In genomic region chr17:75707096-75707720, GRCh38 we compare ENCODE assay signal across 11 cellular contexts. TPM values are rescaled to one million over a fixed set of nuclear protein-coding genes. Genes with fewer than 3 reads are reported as not detected.
A peak's percentile ranks its signal among the peaks of the same experiment; 100 is the strongest.
DNase-seq lines count a peak whose midpoint lies in the region; ATAC-seq and TF ChIP-seq lines count a peak whose summit lies in the region.
"Had no signal": no experiment of that assay in that cellular context is flagged by ENCODE, and none has a peak within 500 bp of the region (broad histone marks: within the 10 kb centered on the region; RNA-seq: fewer than 3 reads in every experiment).

No MANE protein-coding gene starts in this region.

- WGBS in SK-N-SH (ENCODE audit: low lambda C conversion rate) = 58% methylated on average over 14 of the region's 14 CpGs

- H2AFZ ChIP-seq in SK-N-SH (ENCODE audit: low read depth) = no peak overlapping the region

- no peaks in the 10 kb centered on the region for H3K9me2 ChIP-seq in SK-N-SH

- no peaks in the 10 kb centered on the region for H3K79me2 ChIP-seq in SK-N-SH (ENCODE audit: insufficient read depth)

- peaks cover 0 to 17% of the 10 kb centered on the region in 2 experiments; a peak in 2 of 4 replicates for H3K4me1 ChIP-seq in SK-N-SH (ENCODE audit: control insufficient read depth in 1 of 2, insufficient read depth in 2 of 2, low read depth in 1 of 2, low read length in 1 of 2)
- H3K4me1 ChIP-seq in muscle layer of colon (ENCODE audit: insufficient read depth, low read length) = no peaks in the 10 kb centered on the region

- H3K4me3 ChIP-seq in SK-N-SH (ENCODE audit: low read depth in 2 of 2, low read length in 1 of 2) (no peak overlapping the region), muscle layer of colon (ENCODE audit: low read depth in 1 of 2, low read length in 2 of 2) (no peak overlapping the region)

- H4K20me1 ChIP-seq in SK-N-SH (ENCODE audit: insufficient read depth) = peaks cover 3% of the 10 kb centered on the region; the same call in 1 of the 2 replicates

- H3K27ac ChIP-seq in SK-N-SH (ENCODE audit: low read depth in 2 of 2, low read length in 1 of 2) (peak overlapping the region in 1 of 2 experiments; percentile 7; a peak in 2 of 4 replicates), muscle layer of colon (ENCODE audit: low read depth, low read length) (peak overlapping the region; percentile 34)

- H3K36me3 ChIP-seq in SK-N-SH (replicated peaks in 1 of 2; ENCODE audit: control insufficient read depth in 1 of 2, insufficient read depth in 2 of 2, low read length in 1 of 2) (peaks cover 31 to 64% of the 10 kb centered on the region in 2 experiments), muscle layer of colon (ENCODE audit: insufficient read depth, low read length) (peaks cover 64% of the 10 kb centered on the region)

- no peaks in the 10 kb centered on the region for H3K27me3 ChIP-seq in SK-N-SH (ENCODE audit: insufficient read depth)
- no peaks in the 10 kb centered on the region for H3K27me3 ChIP-seq in muscle layer of colon (ENCODE audit: control insufficient read depth in 1 of 2, insufficient read depth in 2 of 2, low read length in 2 of 2)

- TF ChIP-seq RAD21 in SK-N-SH (IDR thresholded peaks at IDR 0.05; ENCODE audit: low read length) = no peak

- TF ChIP-seq EP300 in SK-N-SH (IDR thresholded peaks at IDR 0.05; ENCODE audit: borderline replicate concordance in 1 of 2, low read depth in 1 of 2, low read length in 1 of 2) = peak in 1 of 2 experiments; percentile 54; a peak in 1 of 4 replicates

- no peaks in the 10 kb centered on the region for H3K9me3 ChIP-seq in SK-N-SH
- no peaks in the 10 kb centered on the region for H3K9me3 ChIP-seq in muscle layer of colon (ENCODE audit: low read length)

- TF ChIP-seq CTCF in SK-N-SH (IDR thresholded peaks at IDR 0.05) = no peak

- TF ChIP-seq POLR2A in erythroblast (IDR thresholded peaks at IDR 0.05; ENCODE audit: low read length) = peak; percentile 50

- H3K4me2 ChIP-seq in SK-N-SH = peak overlapping the region; percentile 29; the same call in 1 of the 2 replicates

- POLR2A ChIA-PET in SK-N-SH (lab: Yijun Ruan, JAX) = no interaction called here

- peak; percentile 81 for DNase-seq in ACHN
- no peak for DNase-seq in SK-N-SH
- peak; percentile 84 to 90 for DNase-seq in erythroblast (lab: John Stamatoyannopoulos, UW)
- DNase-seq in SIG-M5 treated with dmso at 0.1 percent for 504 hours (lab: John Stamatoyannopoulos, UW; ENCODE audit: unreplicated experiment) = no peak
- DNase-seq in NCI-H1105 (lab: John Stamatoyannopoulos, UW) = no peak
- no peak for DNase-seq in SHP77 (lab: John Stamatoyannopoulos, UW)
- DNase-seq: AML-193; MM.1S; stimulated activated naive CD8-positive, alpha-beta T cell treated with anti-CD3 and anti-CD28 coated beads, Interleukin-15, amount 100 ng/mL, for 72 hours had no signal

- ATAC-seq in HG03520 (IDR thresholded peaks at IDR 0.05; ENCODE audit: unreplicated experiment) = no peak
- ATAC-seq: stimulated activated naive CD8-positive, alpha-beta T cell treated with anti-CD3 and anti-CD28 coated beads, Interleukin-15, amount 100 ng/mL, for 72 hours had no signal

- H3F3A ChIP-seq in SK-N-SH (replicated peaks; ENCODE audit: insufficient read depth) = peaks cover 29% of the 10 kb centered on the region

- in situ Hi-C loops in ACHN (cut with HindIII; ENCODE audit: low pct_ligation_motif_present, low pct_unique_long_range_greater_than_20kb, low sequenced_read_pairs) = no loop called here

- CTCF ChIA-PET in SK-N-SH (lab: Yijun Ruan, JAX) = interaction anchor here (0.6 to 5.2 kb wide), 8 partner anchors 12 to 74 kb away, joined by 3 to 25 read pairs (median 9); partner anchors contain the start of gene SMIM5

- no peak overlapping the region for H3K9ac ChIP-seq in SK-N-SH
- H3K9ac ChIP-seq in muscle layer of colon (ENCODE audit: low read length) = no peak overlapping the region

TF ChIP-seq in SK-N-SH, 30 proteins besides CTCF, POLR2A, EP300 and RAD21 (continues in another document):
- no peak for TF ChIP-seq YY1 (IDR thresholded peaks at IDR 0.05; ENCODE audit: low read depth)
- TF ChIP-seq ZBTB33 (IDR thresholded peaks at IDR 0.05; ENCODE audit: borderline replicate concordance, low read depth) = no peak
- TF ChIP-seq TAF1 (IDR thresholded peaks at IDR 0.05; ENCODE audit: borderline replicate concordance, low read depth, low read length) = no peak
- TF ChIP-seq RCOR1 (IDR thresholded peaks at IDR 0.05; ENCODE audit: low read length) = no peak
- TF ChIP-seq, protein P1, sequence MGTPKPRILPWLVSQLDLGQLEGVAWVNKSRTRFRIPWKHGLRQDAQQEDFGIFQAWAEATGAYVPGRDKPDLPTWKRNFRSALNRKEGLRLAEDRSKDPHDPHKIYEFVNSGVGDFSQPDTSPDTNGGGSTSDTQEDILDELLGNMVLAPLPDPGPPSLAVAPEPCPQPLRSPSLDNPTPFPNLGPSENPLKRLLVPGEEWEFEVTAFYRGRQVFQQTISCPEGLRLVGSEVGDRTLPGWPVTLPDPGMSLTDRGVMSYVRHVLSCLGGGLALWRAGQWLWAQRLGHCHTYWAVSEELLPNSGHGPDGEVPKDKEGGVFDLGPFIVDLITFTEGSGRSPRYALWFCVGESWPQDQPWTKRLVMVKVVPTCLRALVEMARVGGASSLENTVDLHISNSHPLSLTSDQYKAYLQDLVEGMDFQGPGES (IDR thresholded peaks at IDR 0.05; ENCODE audit: low read depth, low read length) = no peak
- TF ChIP-seq EZH2phosphoT487 (IDR thresholded peaks at IDR 0.05; ENCODE audit: borderline replicate concordance, low read depth) = no peak
- peak; percentile 56 for TF ChIP-seq TCF12 (IDR thresholded peaks at IDR 0.05)
- TF ChIP-seq RXRA (IDR thresholded peaks at IDR 0.05; ENCODE audit: borderline replicate concordance, low read depth) = peak; percentile 53; the same call in 1 of the 2 replicates
- no peak for TF ChIP-seq CHD2 (IDR thresholded peaks at IDR 0.05; ENCODE audit: low read length, partially characterized antibody)
- TF ChIP-seq, protein P2, sequence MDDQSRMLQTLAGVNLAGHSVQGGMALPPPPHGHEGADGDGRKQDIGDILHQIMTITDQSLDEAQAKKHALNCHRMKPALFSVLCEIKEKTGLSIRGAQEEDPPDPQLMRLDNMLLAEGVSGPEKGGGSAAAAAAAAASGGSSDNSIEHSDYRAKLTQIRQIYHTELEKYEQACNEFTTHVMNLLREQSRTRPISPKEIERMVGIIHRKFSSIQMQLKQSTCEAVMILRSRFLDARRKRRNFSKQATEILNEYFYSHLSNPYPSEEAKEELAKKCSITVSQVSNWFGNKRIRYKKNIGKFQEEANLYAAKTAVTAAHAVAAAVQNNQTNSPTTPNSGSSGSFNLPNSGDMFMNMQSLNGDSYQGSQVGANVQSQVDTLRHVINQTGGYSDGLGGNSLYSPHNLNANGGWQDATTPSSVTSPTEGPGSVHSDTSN (IDR thresholded peaks at IDR 0.05) = peak; percentile 55; the same call in 1 of the 2 replicates
- TF ChIP-seq ELF1 (IDR thresholded peaks at IDR 0.05) = no peak
- TF ChIP-seq FOXM1 (IDR thresholded peaks at IDR 0.05; ENCODE audit: low read depth) = no peak
- no peak; the same call in 1 of the 2 replicates for TF ChIP-seq SIN3A (IDR thresholded peaks at IDR 0.05; ENCODE audit: borderline replicate concordance, low read depth, low read length)
- TF ChIP-seq MEF2A (IDR thresholded peaks at IDR 0.05; ENCODE audit: borderline replicate concordance, low read depth) = no peak
- no peak for TF ChIP-seq USF1 (IDR thresholded peaks at IDR 0.05; ENCODE audit: borderline replicate concordance, low read depth)
- no peak for TF ChIP-seq USF2 (IDR thresholded peaks at IDR 0.05; ENCODE audit: borderline replicate concordance, low read depth, low read length)

RNA-seq across cellular contexts. Expression of gene ITGB4, which starts 14.1 kb away (rescaled TPM):
- polyA plus RNA-seq in SK-N-SH (2012; rRNA removed) = 3.6 and 7.0 TPM in 2 replicates
- 1.7 and 3.3 TPM in 2 replicates for polyA plus RNA-seq in SK-N-SH (2012; cell fraction: cytosol; rRNA removed)
- polyA plus RNA-seq in SK-N-SH (2012; cell fraction: nucleus; rRNA removed) = 8.6 and 11.2 TPM in 2 replicates

RNA-seq across cellular contexts. Expression of gene SAP30BP, which starts 40.1 kb away (rescaled TPM):
- polyA plus RNA-seq in SK-N-SH (2012; rRNA removed) = 145 and 158 TPM in 2 replicates
- 103 and 121 TPM in 2 replicates for polyA plus RNA-seq in SK-N-SH (2012; cell fraction: cytosol; rRNA removed)
- 387 and 410 TPM in 2 replicates for polyA plus RNA-seq in SK-N-SH (2012; cell fraction: nucleus; rRNA removed)

RNA-seq across cellular contexts. Expression of gene RECQL5, which starts 40.3 kb away (rescaled TPM):
- 22.5 and 25.3 TPM in 2 replicates for polyA plus RNA-seq in SK-N-SH (2012; rRNA removed)
- polyA plus RNA-seq in SK-N-SH (2012; cell fraction: cytosol; rRNA removed) = 8.8 and 11.4 TPM in 2 replicates
- polyA plus RNA-seq in SK-N-SH (2012; cell fraction: nucleus; rRNA removed) = 179 and 199 TPM in 2 replicates

RNA-seq across cellular contexts. Expression of gene GALK1, which starts 57.8 kb away (rescaled TPM):
- polyA plus RNA-seq in SK-N-SH (2012; rRNA removed) = 36.5 and 39.2 TPM in 2 replicates
- 12.4 and 22.4 TPM in 2 replicates for polyA plus RNA-seq in SK-N-SH (2012; cell fraction: cytosol; rRNA removed)
- polyA plus RNA-seq in SK-N-SH (2012; cell fraction: nucleus; rRNA removed) = 82.6 and 138 TPM in 2 replicates

Comparison
In these comparisons a context has a peak if more than half of its experiments do, and no peak if none do; other contexts are left out.
1. DNase-seq: peak in ACHN (single experiment) and erythroblast (2 of 2); none in SK-N-SH (single experiment), SIG-M5 treated with dmso at 0.1 percent for 504 hours (single experiment), NCI-H1105 (single experiment) and SHP77 (0 of 2).